In the genomic region with DNA sequence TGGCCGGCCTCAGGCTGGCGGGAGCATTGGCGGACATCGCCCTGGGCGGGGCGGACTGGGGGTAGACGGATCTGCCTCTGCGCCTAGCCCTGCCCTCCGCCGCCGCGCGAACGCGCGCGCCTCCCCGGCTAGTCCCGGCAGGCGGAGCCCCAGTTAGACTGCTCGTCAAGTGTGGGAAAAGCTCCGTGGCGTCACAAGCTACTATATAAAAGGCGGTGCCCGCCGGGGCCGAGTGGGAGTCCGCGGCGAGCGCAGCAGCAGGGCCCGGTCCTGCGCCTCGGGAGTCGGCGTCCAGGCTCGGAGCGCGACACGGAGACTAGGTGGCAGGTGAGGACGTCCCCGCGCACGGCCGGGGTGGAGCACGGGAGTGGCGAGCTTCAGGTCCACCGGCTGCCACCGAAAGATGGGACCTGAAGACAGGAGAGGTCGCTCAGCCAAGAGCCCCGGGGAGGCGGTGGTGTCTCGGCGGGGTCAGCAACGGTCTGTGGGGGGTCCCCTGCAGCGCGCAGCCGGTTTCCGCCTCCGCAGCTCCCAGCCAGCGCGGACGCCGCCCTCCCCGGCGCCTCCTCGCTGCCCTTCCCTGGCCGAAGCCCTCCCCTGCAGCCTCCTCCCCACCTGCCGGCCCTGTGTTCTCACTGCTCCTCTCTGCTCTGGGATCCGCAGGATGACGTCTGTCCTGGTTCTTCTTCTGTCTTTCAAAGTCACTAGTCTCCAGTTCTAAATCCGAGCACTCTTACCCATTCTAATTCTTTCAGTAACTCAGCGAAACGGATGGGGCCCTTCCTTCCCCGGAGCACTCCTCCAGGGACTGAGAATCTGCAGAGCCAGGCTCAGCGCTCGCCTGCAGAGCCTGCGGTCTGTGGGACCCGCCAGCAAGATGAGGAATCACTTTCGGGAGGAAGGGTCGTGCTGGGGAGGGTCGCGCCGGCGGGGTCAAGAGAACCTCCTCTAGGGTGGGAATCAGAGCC, we compare ENCODE assay signal across 8 cellular contexts. TPM values are rescaled to one million over a fixed set of nuclear protein-coding genes. Genes with fewer than 3 reads are reported as not detected.
DNase-seq lines count a peak whose midpoint lies in the region; ATAC-seq and TF ChIP-seq lines count a peak whose summit lies in the region.

No MANE protein-coding gene starts in this region.

- POLR2A ChIA-PET in AG04450 (lab: Yijun Ruan, JAX) = interaction anchor here (0.6 to 1.3 kb wide), 14 partner anchors 10 to 961 kb away, joined by 3 to 12 read pairs (median 4); partner anchors contain the start of genes BPHL and NQO2
- POLR2A ChIA-PET in activated CD4-positive, alpha-beta T cell treated with anti-CD3 and anti-CD28 coated beads for 36 hours (lab: Charles Lee) = interaction anchor here (0.9 to 1.3 kb wide), 7 partner anchors 12 to 299 kb away, joined by 3 to 7 read pairs (median 5); partner anchors contain the start of genes SERPINB1 and WRNIP1

- intact Hi-C loops in activated CD4-positive, alpha-beta T cell treated with anti-CD3 and anti-CD28 coated beads for 36 hours (cut with DNase I, micrococcal nuclease) = loop anchor here (1.0 to 5.0 kb wide), 3 partner anchors 54 to 1073 kb away; partner anchors contain the start of genes BPHL (in 1 of the 2), ECI2 (in 1 of the 2) and PSMG4 (in 1 of the 2)

- no peak for TF ChIP-seq CTCF in AG04450 (IDR thresholded peaks at IDR 0.05; ENCODE audit: low read depth, low read length)
- TF ChIP-seq CTCF in chondrocyte (IDR thresholded peaks at IDR 0.05) = peak; percentile 41

- H3K9me3 Mint-ChIP-seq in activated CD4-positive, alpha-beta T cell treated with anti-CD3 and anti-CD28 coated beads for 36 hours (ENCODE audit: low read depth) = no peaks in the 10 kb centered on the region
- no peaks in the 10 kb centered on the region for H3K9me3 Mint-ChIP-seq in chondrocyte (ENCODE audit: low read depth)

- peak overlapping the region; percentile 91 for H3K4me3 Mint-ChIP-seq in activated CD4-positive, alpha-beta T cell treated with anti-CD3 and anti-CD28 coated beads for 36 hours
- peak overlapping the region; percentile 91 for H3K4me3 Mint-ChIP-seq in chondrocyte (ENCODE audit: unreplicated experiment)

- no peak overlapping the region for H3K27ac ChIP-seq in AG04450 (ENCODE audit: low read depth, low read length)

- H3K27me3 ChIP-seq in AG04450 (ENCODE audit: control insufficient read depth, insufficient read depth, low read length) = no peaks in the 10 kb centered on the region

- ATAC-seq in GM18868 (IDR thresholded peaks at IDR 0.05; ENCODE audit: unreplicated experiment) (peak; percentile 69), HG03103 (IDR thresholded peaks at IDR 0.05; ENCODE audit: low read depth, unreplicated experiment) (peak; percentile 44)
- ATAC-seq in activated CD4-positive, alpha-beta T cell treated with anti-CD3 and anti-CD28 coated beads for 36 hours = peak; percentile 86

- CTCF ChIA-PET in AG04450 (lab: Charles Lee) = interaction anchor here (0.6 to 1.0 kb wide), 6 partner anchors 62 to 1468 kb away, joined by 3 to 5 read pairs (median 3); partner anchors contain the start of gene MYLK4
- CTCF ChIA-PET in activated CD4-positive, alpha-beta T cell treated with anti-CD3 and anti-CD28 coated beads for 36 hours (lab: Charles Lee) = interaction anchor here (0.5 to 1.2 kb wide), 8 partner anchors 25 to 334 kb away, joined by 3 to 5 read pairs (median 3); no protein-coding TSS in a partner anchor

- H3K4me3 ChIP-seq in AG04450 (ENCODE audit: low read depth, low read length) = peak overlapping the region; percentile 74

- H3K4me1 Mint-ChIP-seq in activated CD4-positive, alpha-beta T cell treated with anti-CD3 and anti-CD28 coated beads for 36 hours = peaks cover 32% of the 10 kb centered on the region
- peaks cover 41% of the 10 kb centered on the region for H3K4me1 Mint-ChIP-seq in chondrocyte (ENCODE audit: low read depth)

- H3K27me3 Mint-ChIP-seq in activated CD4-positive, alpha-beta T cell treated with anti-CD3 and anti-CD28 coated beads for 36 hours = no peaks in the 10 kb centered on the region
- no peaks in the 10 kb centered on the region for H3K27me3 Mint-ChIP-seq in chondrocyte (ENCODE audit: low read depth)

- H3K36me3 Mint-ChIP-seq in activated CD4-positive, alpha-beta T cell treated with anti-CD3 and anti-CD28 coated beads for 36 hours (ENCODE audit: low read depth) = no peaks in the 10 kb centered on the region
- no peaks in the 10 kb centered on the region for H3K36me3 Mint-ChIP-seq in chondrocyte (ENCODE audit: low read depth)

- no peaks in the 10 kb centered on the region; the same call in 1 of the 2 replicates for H3K9me3 ChIP-seq in AG04450 (ENCODE audit: control insufficient read depth, insufficient read depth, low read length)

- H3K27ac Mint-ChIP-seq in activated CD4-positive, alpha-beta T cell treated with anti-CD3 and anti-CD28 coated beads for 36 hours = peak overlapping the region; percentile 85
- H3K27ac Mint-ChIP-seq in chondrocyte (ENCODE audit: unreplicated experiment) = peak overlapping the region; percentile 84

- DNase-seq in AG04450 (ENCODE audit: low read depth, low spot score) (peak; percentile 74), NCI-H226 (peak; percentile 95), chondrocyte (ENCODE audit: low spot score) (peak; percentile 96), kidney tubule cell (ENCODE audit: low spot score) (peak; percentile 97)
- DNase-seq in activated CD4-positive, alpha-beta T cell treated with anti-CD3 and anti-CD28 coated beads for 36 hours = peak; percentile 95
- peak; percentile 71 to 79 for DNase-seq in stimulated activated CD4-positive, alpha-beta T cell treated with anti-CD3 and anti-CD28 coated beads, Interleukin-1b, Interleukin-23, amount 100 ng/mL, for 1 hour (ENCODE audit: low read depth in 2 of 2)

RNA-seq across cellular contexts. Expression of gene RIPK1, which starts 4.3 kb away (rescaled TPM):
- 25.5 and 25.9 TPM in 2 replicates for polyA plus RNA-seq in AG04450 (2011; rRNA removed)
- 26.5 and 29.1 TPM in 2 replicates for polyA minus RNA-seq in AG04450 (2011; rRNA and poly(A)+ RNA removed)
- total RNA-seq in activated CD4-positive, alpha-beta T cell treated with anti-CD3 and anti-CD28 coated beads for 36 hours = 10 to 100 TPM; 17.4 to 19.3 TPM
- 24.9 to 26.2 TPM (median 25.2 TPM) in 3 replicates for total RNA-seq in chondrocyte

RNA-seq across cellular contexts. Expression of gene BPHL, which starts 54.5 kb away (rescaled TPM):
- polyA plus RNA-seq in AG04450 (2011; rRNA removed) = 21.0 and 24.4 TPM in 2 replicates
- 9.5 and 9.8 TPM in 2 replicates for polyA minus RNA-seq in AG04450 (2011; rRNA and poly(A)+ RNA removed)
- total RNA-seq in activated CD4-positive, alpha-beta T cell treated with anti-CD3 and anti-CD28 coated beads for 36 hours = 10 to 100 TPM; 15.8 to 16.7 TPM
- 22.1 to 26.2 TPM (median 22.3 TPM) in 3 replicates for total RNA-seq in chondrocyte
